1 cellular context compared by ENCODE assay signal in the genomic region with DNA sequence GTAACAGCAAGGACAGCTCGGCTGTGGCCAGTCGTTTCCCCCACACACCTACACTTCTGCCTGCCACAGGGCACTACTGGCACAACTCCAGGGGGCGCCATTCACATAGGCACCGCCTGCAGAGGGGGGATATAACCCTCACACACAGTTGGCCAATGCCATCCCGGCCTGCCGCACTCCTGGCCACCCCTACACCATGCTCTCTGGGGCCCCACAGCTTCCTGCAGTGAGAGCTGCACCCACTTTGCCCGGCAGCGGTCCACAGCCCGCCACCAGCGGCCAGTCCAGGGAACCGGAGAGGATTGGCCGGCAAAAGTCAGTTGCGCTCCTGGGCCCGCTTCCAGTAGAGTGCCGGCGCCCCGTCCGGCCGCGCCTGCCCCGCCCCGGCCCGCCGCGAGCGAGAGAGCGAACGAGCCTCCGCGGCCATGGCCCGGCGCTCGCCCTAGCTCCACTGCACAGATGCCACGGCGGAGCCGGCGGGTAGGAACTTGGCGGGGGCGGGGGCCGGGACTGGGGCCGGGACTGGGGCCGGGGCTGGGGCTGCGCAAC.
TF ChIP-seq lines count a peak whose summit lies in the region.

No MANE protein-coding gene starts in this region.

TF ChIP-seq in GM23338, 12 proteins besides CTCF, POLR2A, EP300 and RAD21 (continued from another document):
- TF ChIP-seq, protein P1, sequence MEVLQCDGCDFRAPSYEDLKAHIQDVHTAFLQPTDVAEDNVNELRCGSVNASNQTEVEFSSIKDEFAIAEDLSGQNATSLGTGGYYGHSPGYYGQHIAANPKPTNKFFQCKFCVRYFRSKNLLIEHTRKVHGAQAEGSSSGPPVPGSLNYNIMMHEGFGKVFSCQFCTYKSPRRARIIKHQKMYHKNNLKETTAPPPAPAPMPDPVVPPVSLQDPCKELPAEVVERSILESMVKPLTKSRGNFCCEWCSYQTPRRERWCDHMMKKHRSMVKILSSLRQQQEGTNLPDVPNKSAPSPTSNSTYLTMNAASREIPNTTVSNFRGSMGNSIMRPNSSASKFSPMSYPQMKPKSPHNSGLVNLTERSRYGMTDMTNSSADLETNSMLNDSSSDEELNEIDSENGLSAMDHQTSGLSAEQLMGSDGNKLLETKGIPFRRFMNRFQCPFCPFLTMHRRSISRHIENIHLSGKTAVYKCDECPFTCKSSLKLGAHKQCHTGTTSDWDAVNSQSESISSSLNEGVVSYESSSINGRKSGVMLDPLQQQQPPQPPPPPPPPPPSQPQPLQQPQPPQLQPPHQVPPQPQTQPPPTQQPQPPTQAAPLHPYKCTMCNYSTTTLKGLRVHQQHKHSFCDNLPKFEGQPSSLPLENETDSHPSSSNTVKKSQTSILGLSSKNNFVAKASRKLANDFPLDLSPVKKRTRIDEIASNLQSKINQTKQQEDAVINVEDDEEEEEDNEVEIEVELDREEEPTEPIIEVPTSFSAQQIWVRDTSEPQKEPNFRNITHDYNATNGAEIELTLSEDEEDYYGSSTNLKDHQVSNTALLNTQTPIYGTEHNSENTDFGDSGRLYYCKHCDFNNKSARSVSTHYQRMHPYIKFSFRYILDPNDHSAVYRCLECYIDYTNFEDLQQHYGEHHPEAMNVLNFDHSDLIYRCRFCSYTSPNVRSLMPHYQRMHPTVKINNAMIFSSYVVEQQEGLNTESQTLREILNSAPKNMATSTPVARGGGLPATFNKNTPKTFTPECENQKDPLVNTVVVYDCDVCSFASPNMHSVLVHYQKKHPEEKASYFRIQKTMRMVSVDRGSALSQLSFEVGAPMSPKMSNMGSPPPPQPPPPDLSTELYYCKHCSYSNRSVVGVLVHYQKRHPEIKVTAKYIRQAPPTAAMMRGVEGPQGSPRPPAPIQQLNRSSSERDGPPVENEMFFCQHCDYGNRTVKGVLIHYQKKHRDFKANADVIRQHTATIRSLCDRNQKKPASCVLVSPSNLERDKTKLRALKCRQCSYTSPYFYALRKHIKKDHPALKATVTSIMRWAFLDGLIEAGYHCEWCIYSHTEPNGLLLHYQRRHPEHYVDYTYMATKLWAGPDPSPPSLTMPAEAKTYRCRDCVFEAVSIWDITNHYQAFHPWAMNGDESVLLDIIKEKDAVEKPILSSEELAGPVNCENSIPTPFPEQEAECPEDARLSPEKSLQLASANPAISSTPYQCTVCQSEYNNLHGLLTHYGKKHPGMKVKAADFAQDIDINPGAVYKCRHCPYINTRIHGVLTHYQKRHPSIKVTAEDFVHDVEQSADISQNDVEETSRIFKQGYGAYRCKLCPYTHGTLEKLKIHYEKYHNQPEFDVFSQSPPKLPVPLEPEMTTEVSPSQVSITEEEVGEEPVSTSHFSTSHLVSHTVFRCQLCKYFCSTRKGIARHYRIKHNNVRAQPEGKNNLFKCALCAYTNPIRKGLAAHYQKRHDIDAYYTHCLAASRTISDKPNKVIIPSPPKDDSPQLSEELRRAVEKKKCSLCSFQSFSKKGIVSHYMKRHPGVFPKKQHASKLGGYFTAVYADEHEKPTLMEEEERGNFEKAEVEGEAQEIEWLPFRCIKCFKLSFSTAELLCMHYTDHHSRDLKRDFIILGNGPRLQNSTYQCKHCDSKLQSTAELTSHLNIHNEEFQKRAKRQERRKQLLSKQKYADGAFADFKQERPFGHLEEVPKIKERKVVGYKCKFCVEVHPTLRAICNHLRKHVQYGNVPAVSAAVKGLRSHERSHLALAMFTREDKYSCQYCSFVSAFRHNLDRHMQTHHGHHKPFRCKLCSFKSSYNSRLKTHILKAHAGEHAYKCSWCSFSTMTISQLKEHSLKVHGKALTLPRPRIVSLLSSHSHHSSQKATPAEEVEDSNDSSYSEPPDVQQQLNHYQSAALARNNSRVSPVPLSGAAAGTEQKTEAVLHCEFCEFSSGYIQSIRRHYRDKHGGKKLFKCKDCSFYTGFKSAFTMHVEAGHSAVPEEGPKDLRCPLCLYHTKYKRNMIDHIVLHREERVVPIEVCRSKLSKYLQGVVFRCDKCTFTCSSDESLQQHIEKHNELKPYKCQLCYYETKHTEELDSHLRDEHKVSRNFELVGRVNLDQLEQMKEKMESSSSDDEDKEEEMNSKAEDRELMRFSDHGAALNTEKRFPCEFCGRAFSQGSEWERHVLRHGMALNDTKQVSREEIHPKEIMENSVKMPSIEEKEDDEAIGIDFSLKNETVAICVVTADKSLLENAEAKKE (CRISPR knock-in tag; IDR thresholded peaks at IDR 0.05), result no peak
- no peak for TF ChIP-seq POLR2AphosphoS5 (IDR thresholded peaks at IDR 0.05; ENCODE audit: low read depth)
- no peak for TF ChIP-seq CREB1 (CRISPR knock-in tag; IDR thresholded peaks at IDR 0.05; ENCODE audit: low read depth)
- TF ChIP-seq, protein P2, sequence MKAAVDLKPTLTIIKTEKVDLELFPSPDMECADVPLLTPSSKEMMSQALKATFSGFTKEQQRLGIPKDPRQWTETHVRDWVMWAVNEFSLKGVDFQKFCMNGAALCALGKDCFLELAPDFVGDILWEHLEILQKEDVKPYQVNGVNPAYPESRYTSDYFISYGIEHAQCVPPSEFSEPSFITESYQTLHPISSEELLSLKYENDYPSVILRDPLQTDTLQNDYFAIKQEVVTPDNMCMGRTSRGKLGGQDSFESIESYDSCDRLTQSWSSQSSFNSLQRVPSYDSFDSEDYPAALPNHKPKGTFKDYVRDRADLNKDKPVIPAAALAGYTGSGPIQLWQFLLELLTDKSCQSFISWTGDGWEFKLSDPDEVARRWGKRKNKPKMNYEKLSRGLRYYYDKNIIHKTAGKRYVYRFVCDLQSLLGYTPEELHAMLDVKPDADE (IDR thresholded peaks at IDR 0.05), result no peak
- TF ChIP-seq EZH2 (IDR thresholded peaks at IDR 0.05; ENCODE audit: low read depth, unreplicated experiment), result no peak
- TF ChIP-seq ZNF331 (CRISPR knock-in tag; IDR thresholded peaks at IDR 0.05; ENCODE audit: low read depth), result no peak
